ENCODE assay signal across 8 cellular contexts in genomic region chr15:41465822-41466421, GRCh38. TPM values are rescaled to one million over a fixed set of nuclear protein-coding genes. Genes with fewer than 3 reads are reported as not detected.
DNase-seq lines count a peak whose midpoint lies in the region; ATAC-seq and TF ChIP-seq lines count a peak whose summit lies in the region.

No MANE protein-coding gene starts in this region.

- no peak overlapping the region for H3K4me3 Mint-ChIP-seq in activated CD4-positive, alpha-beta T cell treated with anti-CD3 and anti-CD28 coated beads for 36 hours

- H3K27ac Mint-ChIP-seq in activated CD4-positive, alpha-beta T cell treated with anti-CD3 and anti-CD28 coated beads for 36 hours, result no peak overlapping the region

- H3K27me3 Mint-ChIP-seq in activated CD4-positive, alpha-beta T cell treated with anti-CD3 and anti-CD28 coated beads for 36 hours, result no peaks in the 10 kb centered on the region

- no peaks in the 10 kb centered on the region for H3K9me3 ChIP-seq in fibroblast of lung (ENCODE audit: control insufficient read depth, insufficient read depth, low read depth, low read length)

- CTCF ChIA-PET in activated CD4-positive, alpha-beta T cell treated with anti-CD3 and anti-CD28 coated beads for 36 hours (lab: Charles Lee), result interaction anchor here (0.6 to 5.2 kb wide), 49 partner anchors 9 to 439 kb away, joined by 3 to 33 read pairs (median 5); partner anchors contain the start of genes CHP1, ITPKA, LTK and MAPKBP1

- H3K36me3 Mint-ChIP-seq in activated CD4-positive, alpha-beta T cell treated with anti-CD3 and anti-CD28 coated beads for 36 hours (ENCODE audit: low read depth), result peaks cover 23% of the 10 kb centered on the region

- POLR2A ChIA-PET in activated CD4-positive, alpha-beta T cell treated with anti-CD3 and anti-CD28 coated beads for 36 hours (lab: Charles Lee), result interaction anchor here (0.6 kb wide), 2 partner anchors 48 to 366 kb away, joined by 3 read pairs; no protein-coding TSS in a partner anchor

- no peak overlapping the region for H2AFZ ChIP-seq in fibroblast of lung (ENCODE audit: low read length)

- H3K9me3 Mint-ChIP-seq in activated CD4-positive, alpha-beta T cell treated with anti-CD3 and anti-CD28 coated beads for 36 hours (ENCODE audit: low read depth), result no peaks in the 10 kb centered on the region

- peak; percentile 34 for DNase-seq in activated CD4-positive, alpha-beta T cell treated with anti-CD3 and anti-CD28 coated beads for 36 hours
- no peak for DNase-seq in activated CD4-positive, alpha-beta T cell treated with anti-CD3 and anti-CD28 coated beads for 1 hour
- peak; percentile 61 for DNase-seq in HT1080 (ENCODE audit: low read depth)
- DNase-seq in fibroblast of lung (ENCODE audit: low read depth in 2 of 2), result peak; percentile 45 to 84
- DNase-seq in putamen (ENCODE audit: low spot score), result peak; percentile 9
- no peak for DNase-seq in stimulated activated CD4-positive, alpha-beta T cell treated with anti-CD3 and anti-CD28 coated beads, Interleukin-4, amount 100 ng/mL, for 1 hour

- no peaks in the 10 kb centered on the region for H3K27me3 ChIP-seq in fibroblast of lung (ENCODE audit: control insufficient read depth, insufficient read depth, low read length)

- no peaks in the 10 kb centered on the region for H3K79me2 ChIP-seq in fibroblast of lung (ENCODE audit: control insufficient read depth, insufficient read depth, low read length)

- TF ChIP-seq CTCF in fibroblast of lung (conservative IDR thresholded peaks at IDR 0.05 in 1 of 2, IDR thresholded peaks at IDR 0.05 in 1 of 2; ENCODE audit: low read depth in 1 of 2, low read length in 2 of 2), result peak; percentile 99 to 100

- intact Hi-C loops in activated CD4-positive, alpha-beta T cell treated with anti-CD3 and anti-CD28 coated beads for 36 hours (cut with DNase I, micrococcal nuclease), result loop anchor here (1.0 to 10.0 kb wide), 6 partner anchors 36 to 345 kb away; partner anchors contain the start of gene TYRO3 (in 2 of the 2)

- no peaks in the 10 kb centered on the region for H4K20me1 ChIP-seq in fibroblast of lung (ENCODE audit: control insufficient read depth, extremely low read depth, insufficient read depth, low read length)

- no peaks in the 10 kb centered on the region for H3K4me1 ChIP-seq in fibroblast of lung (ENCODE audit: control insufficient read depth, extremely low read depth, insufficient read depth, low read length)

- H3K4me2 ChIP-seq in fibroblast of lung (ENCODE audit: extremely low read depth, insufficient read depth, low read length), result no peak overlapping the region

- no peak overlapping the region for H3K27ac ChIP-seq in fibroblast of lung (ENCODE audit: insufficient read depth, low read length)

- H3K4me3 ChIP-seq in fibroblast of lung (replicated peaks in 1 of 4; ENCODE audit: control extremely low read depth in 1 of 4, insufficient read depth in 1 of 4, low read depth in 3 of 4, low read length in 4 of 4), result no peak overlapping the region

- H3K36me3 ChIP-seq in fibroblast of lung (ENCODE audit: control insufficient read depth, insufficient read depth, low read length), result peaks cover 5% of the 10 kb centered on the region

- no peak overlapping the region for H3K9ac ChIP-seq in fibroblast of lung (ENCODE audit: insufficient read depth, low read length)

- H3K4me1 Mint-ChIP-seq in activated CD4-positive, alpha-beta T cell treated with anti-CD3 and anti-CD28 coated beads for 36 hours, result no peaks in the 10 kb centered on the region

- peak; percentile 81 for ATAC-seq in activated CD4-positive, alpha-beta T cell treated with anti-CD3 and anti-CD28 coated beads for 36 hours
- ATAC-seq in SK-N-SH treated with all-trans-retinoic acid at 6 μM for 48 hours (peak; percentile 89), GM19328 (IDR thresholded peaks at IDR 0.05; ENCODE audit: unreplicated experiment) (no peak)

TF ChIP-seq in SK-N-SH treated with all-trans-retinoic acid at 6 μM for 48 hours, 23 proteins besides CTCF, POLR2A, EP300 and RAD21:
- TF ChIP-seq CSRNP3 (CRISPR knock-in tag; IDR thresholded peaks at IDR 0.05), result no peak
TF ChIP-seq in SK-N-SH treated with all-trans-retinoic acid at 6 μM for 48 hours: peak in this region for 0.

RNA-seq across cellular contexts. Expression of gene ITPKA, which starts 27.8 kb away (rescaled TPM):
- total RNA-seq in activated CD4-positive, alpha-beta T cell treated with anti-CD3 and anti-CD28 coated beads for 36 hours, result 1 to 10 TPM; 2.5 to 4.2 TPM
- 10.9 and 15.0 TPM in 2 replicates for total RNA-seq in HT1080 (2014; rRNA removed; shearing (Covaris generic))
- polyA plus RNA-seq in HT1080 (2015; cell fraction: cytosol; rRNA removed), result 2.6 and 4.2 TPM in 2 replicates
- polyA plus RNA-seq in HT1080 (2015; cell fraction: nucleus; rRNA removed), result 6.5 and 9.2 TPM in 2 replicates
- total RNA-seq in fibroblast of lung, result 3.9 and 35.0 TPM in 2 replicates
- 0.32 and 2.9 TPM in 2 replicates for polyA plus RNA-seq in fibroblast of lung
- 0.56 and 7.0 TPM in 2 replicates for polyA plus RNA-seq in fibroblast of lung (2012)
- polyA minus RNA-seq in fibroblast of lung (ENCODE audit: low replicate concordance), result 5.0 TPM in 1 of 2 replicates, not detected in the other

RNA-seq across cellular contexts. Expression of gene LTK, which starts 47.7 kb away (rescaled TPM):
- total RNA-seq in activated CD4-positive, alpha-beta T cell treated with anti-CD3 and anti-CD28 coated beads for 36 hours, result under 1 TPM in 1 of 2 experiments, not detected in 1; 0.11 TPM
- total RNA-seq in HT1080 (2014; rRNA removed; shearing (Covaris generic)), result 0.03 TPM in 1 of 2 replicates, not detected in the other
- polyA plus RNA-seq in HT1080 (2015; cell fraction: cytosol; rRNA removed), result not detected in 2 replicates
- polyA plus RNA-seq in HT1080 (2015; cell fraction: nucleus; rRNA removed), result 0.11 and 0.61 TPM in 2 replicates
- under 0.01 and 0.99 TPM in 2 replicates for total RNA-seq in fibroblast of lung
- polyA plus RNA-seq in fibroblast of lung, result 0.14 and 0.19 TPM in 2 replicates
- polyA plus RNA-seq in fibroblast of lung (2012), result 0.48 and 0.71 TPM in 2 replicates
- 0.59 and 0.67 TPM in 2 replicates for polyA minus RNA-seq in fibroblast of lung (ENCODE audit: low replicate concordance)

RNA-seq across cellular contexts. Expression of gene RTF1, which starts 49.0 kb away (rescaled TPM):
- total RNA-seq in activated CD4-positive, alpha-beta T cell treated with anti-CD3 and anti-CD28 coated beads for 36 hours, result 10 to 100 TPM; 29.4 to 32.3 TPM
- total RNA-seq in HT1080 (2014; rRNA removed; shearing (Covaris generic)), result 17.0 and 20.2 TPM in 2 replicates
- polyA plus RNA-seq in HT1080 (2015; cell fraction: cytosol; rRNA removed), result 26.1 and 31.7 TPM in 2 replicates
- polyA plus RNA-seq in HT1080 (2015; cell fraction: nucleus; rRNA removed), result 22.7 and 37.3 TPM in 2 replicates
- total RNA-seq in fibroblast of lung, result 14.9 and 16.0 TPM in 2 replicates
- polyA plus RNA-seq in fibroblast of lung, result 38.9 and 44.7 TPM in 2 replicates
- 27.0 and 28.8 TPM in 2 replicates for polyA plus RNA-seq in fibroblast of lung (2012)
- polyA minus RNA-seq in fibroblast of lung (ENCODE audit: low replicate concordance), result 9.7 and 10.5 TPM in 2 replicates

Comparison
In these comparisons a context has a peak if more than half of its experiments do, and no peak if none do; other contexts are left out.
1. DNase-seq: peak in activated CD4-positive, alpha-beta T cell treated with anti-CD3 and anti-CD28 coated beads for 36 hours (single experiment), HT1080 (single experiment), fibroblast of lung (2 of 2) and putamen (single experiment); none in activated CD4-positive, alpha-beta T cell treated with anti-CD3 and anti-CD28 coated beads for 1 hour (single experiment) and stimulated activated CD4-positive, alpha-beta T cell treated with anti-CD3 and anti-CD28 coated beads, Interleukin-4, amount 100 ng/mL, for 1 hour (single experiment).